In genomic region chr19:49450405-49450804, GRCh38 we compare ENCODE assay signal across 11 cellular contexts. TPM values are rescaled to one million over a fixed set of nuclear protein-coding genes. Genes with fewer than 3 reads are reported as not detected.
A peak's percentile ranks its signal among the peaks of the same experiment; 100 is the strongest.
DNase-seq lines count a peak whose midpoint lies in the region; ATAC-seq and TF ChIP-seq lines count a peak whose summit lies in the region.
"Had no signal": no experiment of that assay in that cellular context is flagged by ENCODE, and none has a peak within 500 bp of the region (broad histone marks: within the 10 kb centered on the region; RNA-seq: fewer than 3 reads in every experiment).

No MANE protein-coding gene starts in this region.

- H3K27me3 ChIP-seq in ACC112 (ENCODE audit: insufficient read depth, low read length) (no peaks in the 10 kb centered on the region), HAP-1 (ENCODE audit: low read depth) (no peaks in the 10 kb centered on the region)

- peaks cover 3% of the 10 kb centered on the region for H3K4me1 ChIP-seq in ACC112 (ENCODE audit: control insufficient read depth, insufficient read depth, low read length, unreplicated experiment)
- peaks cover 3% of the 10 kb centered on the region; the same call in 1 of the 2 replicates for H3K4me1 ChIP-seq in HAP-1

- peaks cover 30% of the 10 kb centered on the region for H3K36me3 Mint-ChIP-seq in activated naive CD8-positive, alpha-beta T cell treated with anti-CD3 and anti-CD28 coated beads for 36 hours
- H3K36me3 Mint-ChIP-seq in mesothelial cell of epicardium = peaks cover 18% of the 10 kb centered on the region

- H3K27ac Mint-ChIP-seq in activated naive CD8-positive, alpha-beta T cell treated with anti-CD3 and anti-CD28 coated beads for 36 hours = peak overlapping the region; percentile 100
- peak overlapping the region; percentile 56 for H3K27ac Mint-ChIP-seq in mesothelial cell of epicardium

- H2AFZ ChIP-seq in ACC112 (ENCODE audit: low read length, unreplicated experiment) = no peak overlapping the region

- no peak for DNase-seq in HAP-1 (ENCODE audit: low spot score in 2 of 2)
- no peak for DNase-seq in activated naive CD8-positive, alpha-beta T cell treated with anti-CD3 and anti-CD28 coated beads for 36 hours
- no peak for DNase-seq in mesothelial cell of epicardium (ENCODE audit: low spot score in 2 of 2, unreplicated experiment in 2 of 2)
- DNase-seq in amniotic stem cell (lab: John Stamatoyannopoulos, UW) = no peak
- DNase-seq in stimulated activated CD4-positive, alpha-beta T cell treated with anti-CD3 and anti-CD28 coated beads, Interleukin-4, amount 100 ng/mL, for 1 hour = no peak
- DNase-seq: left ventricle myocardium superior had no signal

- H3K79me2 ChIP-seq in ACC112 (ENCODE audit: control insufficient read depth, insufficient read depth, low read length, unreplicated experiment) = peaks cover 14% of the 10 kb centered on the region

- H3K4me3 Mint-ChIP-seq in activated naive CD8-positive, alpha-beta T cell treated with anti-CD3 and anti-CD28 coated beads for 36 hours = peak overlapping the region; percentile 99
- H3K4me3 Mint-ChIP-seq in mesothelial cell of epicardium = peak overlapping the region; percentile 85

- ATAC-seq in HG02938 (IDR thresholded peaks at IDR 0.05; ENCODE audit: unreplicated experiment) (no peak), HG02884 (IDR thresholded peaks at IDR 0.05; ENCODE audit: unreplicated experiment) (no peak)
- ATAC-seq: left ventricle myocardium superior had no signal

- H3K36me3 ChIP-seq in ACC112 (ENCODE audit: insufficient read depth, low read length) (no peaks in the 10 kb centered on the region), HAP-1 (replicated peaks) (peaks cover 33% of the 10 kb centered on the region)

- H3K9me3 ChIP-seq in HAP-1 = no peaks in the 10 kb centered on the region

- no peaks in the 10 kb centered on the region for H3K27me3 Mint-ChIP-seq in activated naive CD8-positive, alpha-beta T cell treated with anti-CD3 and anti-CD28 coated beads for 36 hours
- no peaks in the 10 kb centered on the region for H3K27me3 Mint-ChIP-seq in mesothelial cell of epicardium (ENCODE audit: low read depth)

- peaks cover 37% of the 10 kb centered on the region for H3K4me1 Mint-ChIP-seq in activated naive CD8-positive, alpha-beta T cell treated with anti-CD3 and anti-CD28 coated beads for 36 hours
- peaks cover 18% of the 10 kb centered on the region for H3K4me1 Mint-ChIP-seq in mesothelial cell of epicardium

- H3K4me3 ChIP-seq in ACC112 (ENCODE audit: low read depth, low read length) (peak overlapping the region; percentile 80), HAP-1 (peak overlapping the region; percentile 79)

- H3K9me3 Mint-ChIP-seq in activated naive CD8-positive, alpha-beta T cell treated with anti-CD3 and anti-CD28 coated beads for 36 hours = no peaks in the 10 kb centered on the region
- no peaks in the 10 kb centered on the region for H3K9me3 Mint-ChIP-seq in mesothelial cell of epicardium

- no peak overlapping the region for H3K27ac ChIP-seq in ACC112 (ENCODE audit: low read depth, low read length)

- no peak for TF ChIP-seq CTCF in mesothelial cell of epicardium (IDR thresholded peaks at IDR 0.05; ENCODE audit: unreplicated experiment)

- in situ Hi-C loops in HAP-1 (cut with MboI; ENCODE audit: low sequenced_read_pairs) = no loop called here

RNA-seq across cellular contexts. Expression of gene PIH1D1, which starts 1.2 kb away (rescaled TPM):
- total RNA-seq in activated naive CD8-positive, alpha-beta T cell treated with anti-CD3 and anti-CD28 coated beads for 36 hours = 100 to 1,000 TPM; 140 to 141 TPM
- 83.6 to 84.6 TPM (median 83.7 TPM) in 3 replicates for total RNA-seq in mesothelial cell of epicardium

RNA-seq across cellular contexts. Expression of gene ALDH16A1, which starts 2.6 kb away (rescaled TPM):
- 10 to 100 TPM; 34.4 to 42.0 TPM for total RNA-seq in activated naive CD8-positive, alpha-beta T cell treated with anti-CD3 and anti-CD28 coated beads for 36 hours
- 21.4 to 25.6 TPM (median 24.4 TPM) in 3 replicates for total RNA-seq in mesothelial cell of epicardium

RNA-seq across cellular contexts. Expression of gene SLC17A7, which starts 9.1 kb away (rescaled TPM):
- total RNA-seq in activated naive CD8-positive, alpha-beta T cell treated with anti-CD3 and anti-CD28 coated beads for 36 hours = not detected
- total RNA-seq in mesothelial cell of epicardium = 0.34 to 0.45 TPM (median 0.35 TPM) in 3 replicates

RNA-seq across cellular contexts. Expression of gene FLT3LG, which starts 23.6 kb away (rescaled TPM):
- total RNA-seq in activated naive CD8-positive, alpha-beta T cell treated with anti-CD3 and anti-CD28 coated beads for 36 hours = 10 to 100 TPM; 61.0 to 63.5 TPM
- 1.8 to 2.4 TPM (median 2.0 TPM) in 3 replicates for total RNA-seq in mesothelial cell of epicardium

RNA-seq across cellular contexts. Expression of gene GFY, which starts 25.2 kb away (rescaled TPM):
- not detected for total RNA-seq in activated naive CD8-positive, alpha-beta T cell treated with anti-CD3 and anti-CD28 coated beads for 36 hours
- total RNA-seq in mesothelial cell of epicardium = not detected in 3 replicates
- total RNA-seq: left ventricle myocardium superior; LHCN-M2; T-helper 2 cell treated with Interferon-gamma antibody and Interleukin-4, amounts not matched to agents 100 ng/mL and 5 ng/mL, for 36 hours had no signal
